Comparison of ENCODE assay signal across 12 cellular contexts in genomic region chr20:19302714-19303113, GRCh38.
"Had no signal": no experiment of that assay in that cellular context is flagged by ENCODE, and none has a peak within 500 bp of the region (broad histone marks: within the 10 kb centered on the region; RNA-seq: fewer than 3 reads in every experiment).

No MANE protein-coding gene starts in this region.

- H3K4me1 Mint-ChIP-seq: IgD-negative memory B cell had no signal

- H3K27ac ChIP-seq: GM23248, HL-60, KMS-11 had no signal

- H3K4me1 ChIP-seq: HAP-1 had no signal

- H3K4me3 Mint-ChIP-seq: HFFc6, IgD-negative memory B cell had no signal

- H3K9ac ChIP-seq: GM23248, KMS-11 had no signal

- ATAC-seq: HCT116, HepG2 had no signal

- H3K9me3 ChIP-seq: HAP-1 had no signal

- H3K4me3 ChIP-seq: GM23248, HAP-1 had no signal

- DNase-seq: GM23248, GOT3, H7, HFFc6, Karpas-422, KBM-7 had no signal

- H3K27ac Mint-ChIP-seq: HFFc6, IgD-negative memory B cell had no signal

- H3K36me3 ChIP-seq: HAP-1 had no signal
